In genomic region chr22:45867118-45867905, GRCh38 we compare ENCODE assay signal across 9 cellular contexts.
DNase-seq lines count a peak whose midpoint lies in the region; TF ChIP-seq lines count a peak whose summit lies in the region.
"Had no signal": no experiment of that assay in that cellular context is flagged by ENCODE, and none has a peak within 500 bp of the region (broad histone marks: within the 10 kb centered on the region; RNA-seq: fewer than 3 reads in every experiment).

No MANE protein-coding gene starts in this region.

- peaks cover 7 to 17% (median 11%) of the 10 kb centered on the region in 5 experiments for H3K9me3 Mint-ChIP-seq in brain
- peaks cover 1% of the 10 kb centered on the region for H3K9me3 Mint-ChIP-seq in activated naive CD4-positive, alpha-beta T cell treated with anti-CD3 and anti-CD28 coated beads for 36 hours
- H3K9me3 Mint-ChIP-seq: effector memory CD8-positive, alpha-beta T cell had no signal

- H3K36me3 ChIP-seq in iPS DF 6.9 (ENCODE audit: control insufficient read depth, insufficient read depth, low read length), result no peaks in the 10 kb centered on the region; the same call in 1 of the 2 replicates

- no peak overlapping the region for H3K27ac ChIP-seq in iPS DF 6.9 (ENCODE audit: low read length)

- H3K27me3 ChIP-seq in iPS DF 6.9 (ENCODE audit: control insufficient read depth, insufficient read depth, low read length), result peaks cover 42% of the 10 kb centered on the region

- DNase-seq in GM03348 (ENCODE audit: low spot score) (peak; percentile 85), iPS DF 6.9 (ENCODE audit: low read depth, low spot score) (no peak), retina (peak; percentile 76), NCI-H524 treated with DMSO at 0.1 percent for 48 hours (lab: John Stamatoyannopoulos, UW) (no peak), NCI-H2227 treated with DMSO at 0.1 percent for 48 hours (lab: John Stamatoyannopoulos, UW) (no peak)
- no peak for DNase-seq in effector CD4-positive, alpha-beta T cell
- no peak for DNase-seq in activated naive CD4-positive, alpha-beta T cell treated with anti-CD3 and anti-CD28 coated beads for 36 hours
- DNase-seq: effector memory CD8-positive, alpha-beta T cell had no signal

- H3K36me3 Mint-ChIP-seq in brain, result peaks cover 37% of the 10 kb centered on the region
- no peaks in the 10 kb centered on the region for H3K36me3 Mint-ChIP-seq in activated naive CD4-positive, alpha-beta T cell treated with anti-CD3 and anti-CD28 coated beads for 36 hours (ENCODE audit: low read depth)

- no peak overlapping the region for H3K27ac Mint-ChIP-seq in brain
- no peak overlapping the region for H3K27ac Mint-ChIP-seq in activated naive CD4-positive, alpha-beta T cell treated with anti-CD3 and anti-CD28 coated beads for 36 hours
- H3K27ac Mint-ChIP-seq: effector memory CD8-positive, alpha-beta T cell had no signal

- H3K4me1 Mint-ChIP-seq in brain, result peaks cover 36% of the 10 kb centered on the region
- peaks cover 4% of the 10 kb centered on the region for H3K4me1 Mint-ChIP-seq in activated naive CD4-positive, alpha-beta T cell treated with anti-CD3 and anti-CD28 coated beads for 36 hours (ENCODE audit: low read depth)

- no peaks in the 10 kb centered on the region for H3K9me3 ChIP-seq in iPS DF 6.9 (ENCODE audit: control insufficient read depth, insufficient read depth, low read length)

- intact Hi-C loops in activated naive CD4-positive, alpha-beta T cell treated with anti-CD3 and anti-CD28 coated beads for 36 hours (cut with micrococcal nuclease), result no loop called here

- CTCF ChIA-PET in activated naive CD4-positive, alpha-beta T cell treated with anti-CD3 and anti-CD28 coated beads for 36 hours (lab: Charles Lee), result no interaction called here

- WGBS in iPS DF 6.9 (ENCODE audit: insufficient coverage, insufficient read length), result no CpG with 5 or more reads among the region's 87 CpGs

- peaks cover 4% of the 10 kb centered on the region; the same call in 1 of the 2 replicates for H3K4me1 ChIP-seq in iPS DF 6.9 (ENCODE audit: control insufficient read depth, insufficient read depth, low read length)

- no peak overlapping the region for H3K4me3 Mint-ChIP-seq in brain
- H3K4me3 Mint-ChIP-seq in activated naive CD4-positive, alpha-beta T cell treated with anti-CD3 and anti-CD28 coated beads for 36 hours, result no peak overlapping the region
- H3K4me3 Mint-ChIP-seq: effector memory CD8-positive, alpha-beta T cell had no signal

- H3K27me3 Mint-ChIP-seq in brain, result peaks cover 41% of the 10 kb centered on the region
- H3K27me3 Mint-ChIP-seq in activated naive CD4-positive, alpha-beta T cell treated with anti-CD3 and anti-CD28 coated beads for 36 hours (ENCODE audit: low read depth), result peaks cover 36% of the 10 kb centered on the region

- TF ChIP-seq CTCF in brain (conservative IDR thresholded peaks at IDR 0.05), result peak; percentile 41 to 46

- peak overlapping the region; percentile 4; the same call in 1 of the 2 replicates for H3K4me3 ChIP-seq in iPS DF 6.9 (ENCODE audit: low read length)

Comparison
In these comparisons a context has a peak if more than half of its experiments do, and no peak if none do; other contexts are left out.
1. DNase-seq: peak in GM03348 (single experiment) and retina (single experiment); none in iPS DF 6.9 (single experiment), NCI-H524 treated with DMSO at 0.1 percent for 48 hours (single experiment), effector CD4-positive, alpha-beta T cell (single experiment), NCI-H2227 treated with DMSO at 0.1 percent for 48 hours (single experiment) and activated naive CD4-positive, alpha-beta T cell treated with anti-CD3 and anti-CD28 coated beads for 36 hours (single experiment).